Comparison of ENCODE assay signal across 25 cellular contexts in genomic region chr18:4544131-4544530, GRCh38.
DNase-seq lines count a peak whose midpoint lies in the region; FAIRE-seq and TF ChIP-seq lines count a peak whose summit lies in the region.
"Had no signal": no experiment of that assay in that cellular context is flagged by ENCODE, and none has a peak within 500 bp of the region (broad histone marks: within the 10 kb centered on the region; RNA-seq: fewer than 3 reads in every experiment).

No MANE protein-coding gene starts in this region.

- H3K23ac ChIP-seq in mesenchymal stem cell (ENCODE audit: low read length in 2 of 2): no peak overlapping the region

- no peak overlapping the region for H4K8ac ChIP-seq in mesenchymal stem cell (ENCODE audit: low read length)

- no peak overlapping the region for H3K9ac ChIP-seq in astrocyte (ENCODE audit: low read length)
- H3K9ac ChIP-seq in mesenchymal stem cell (ENCODE audit: low read length): no peak overlapping the region

- H2AK5ac ChIP-seq in mesenchymal stem cell (ENCODE audit: low read length, severe bottlenecking): no peak overlapping the region

- no peak overlapping the region for H4K91ac ChIP-seq in mesenchymal stem cell (ENCODE audit: low read length)

- no peaks in the 10 kb centered on the region for H3K79me1 ChIP-seq in mesenchymal stem cell (replicated peaks; ENCODE audit: low read length, poor library complexity, severe bottlenecking)

- H3K9me3 ChIP-seq in astrocyte (ENCODE audit: insufficient read depth, low read depth, low read length) (no peaks in the 10 kb centered on the region), mesenchymal stem cell (ENCODE audit: control insufficient read depth, low read length) (peaks cover 10% of the 10 kb centered on the region)
- H3K9me3 ChIP-seq: gastrocnemius medialis, uterus had no signal

- no peaks in the 10 kb centered on the region for H3K36me3 ChIP-seq in astrocyte (ENCODE audit: insufficient read depth, low read length)
- no peaks in the 10 kb centered on the region for H3K36me3 ChIP-seq in mesenchymal stem cell (ENCODE audit: control insufficient read depth in 1 of 2, insufficient read depth in 2 of 2, low read depth in 1 of 2, low read length in 2 of 2)
- H3K36me3 ChIP-seq: brain microvascular endothelial cell, esophagus muscularis mucosa, gastrocnemius medialis, uterus, WERI-Rb-1 had no signal

- WGBS in mesenchymal stem cell: 73% methylated on average over 4 of the region's 6 CpGs

- peaks cover 4% of the 10 kb centered on the region for H3K4me1 Mint-ChIP-seq in astrocyte (ENCODE audit: low read depth, unreplicated experiment)
- H3K4me1 Mint-ChIP-seq: activated CD4-positive, alpha-beta T cell treated with anti-CD3 and anti-CD28 coated beads, Interleukin-2, amount 10 ng/mL, durations not matched to agents 7 days and 5 days; CD4-positive, CD25-positive, alpha-beta regulatory T cell; immature natural killer cell had no signal

- H2BK12ac ChIP-seq in mesenchymal stem cell (ENCODE audit: low read length in 2 of 2): no peak overlapping the region

- H2AFZ ChIP-seq in astrocyte (ENCODE audit: low read depth, low read length) (no peak overlapping the region), mesenchymal stem cell (ENCODE audit: low read depth, low read length) (no peak overlapping the region)

- no peak overlapping the region for H3K18ac ChIP-seq in mesenchymal stem cell (ENCODE audit: low read depth in 1 of 2, low read length in 2 of 2)

- no peaks in the 10 kb centered on the region for H3K79me2 ChIP-seq in astrocyte (ENCODE audit: insufficient read depth, low read length)

- no peaks in the 10 kb centered on the region for H3K27me3 ChIP-seq in astrocyte (ENCODE audit: insufficient read depth, low read length)
- H3K27me3 ChIP-seq in mesenchymal stem cell (ENCODE audit: control insufficient read depth in 1 of 2, insufficient read depth in 1 of 2, low read length in 2 of 2): no peaks in the 10 kb centered on the region
- H3K27me3 ChIP-seq: brain microvascular endothelial cell, esophagus muscularis mucosa, gastrocnemius medialis, uterus had no signal

- no peak overlapping the region for H3K4me3 ChIP-seq in astrocyte (ENCODE audit: insufficient read depth, low read depth, low read length)
- H3K4me3 ChIP-seq in mesenchymal stem cell (ENCODE audit: insufficient read depth in 1 of 2, low read depth in 1 of 2, low read length in 2 of 2): no peak overlapping the region
- H3K4me3 ChIP-seq: esophagus muscularis mucosa, gastrocnemius medialis, uterus had no signal

- H2BK120ac ChIP-seq in mesenchymal stem cell (ENCODE audit: low read depth, low read length): no peak overlapping the region

- H2BK15ac ChIP-seq in mesenchymal stem cell (ENCODE audit: low read depth, poor library complexity, severe bottlenecking): no peak overlapping the region

- FAIRE-seq in astrocyte (lab: Jason Lieb, UNC): no peak
- FAIRE-seq: H54 had no signal

- H3K27ac Mint-ChIP-seq in astrocyte (ENCODE audit: unreplicated experiment): peak overlapping the region; percentile 87
- H3K27ac Mint-ChIP-seq: activated CD4-positive, alpha-beta T cell treated with anti-CD3 and anti-CD28 coated beads, Interleukin-2, amount 10 ng/mL, durations not matched to agents 7 days and 5 days; CD4-positive, CD25-positive, alpha-beta regulatory T cell; effector memory CD8-positive, alpha-beta T cell; immature natural killer cell had no signal

- H3K27ac ChIP-seq in astrocyte (ENCODE audit: low read depth, low read length) (no peak overlapping the region), mesenchymal stem cell (ENCODE audit: low read length, poor library complexity, severe bottlenecking) (no peak overlapping the region)
- H3K27ac ChIP-seq: brain microvascular endothelial cell, esophagus muscularis mucosa, gastrocnemius medialis, uterus, WERI-Rb-1 had no signal

- no peak overlapping the region for H2BK5ac ChIP-seq in mesenchymal stem cell (ENCODE audit: low read depth, low read length, poor library complexity, severe bottlenecking)

- H3K27me3 Mint-ChIP-seq in astrocyte (ENCODE audit: low read depth, unreplicated experiment): no peaks in the 10 kb centered on the region
- H3K27me3 Mint-ChIP-seq: activated CD4-positive, alpha-beta T cell treated with anti-CD3 and anti-CD28 coated beads, Interleukin-2, amount 10 ng/mL, durations not matched to agents 7 days and 5 days; CD4-positive, CD25-positive, alpha-beta regulatory T cell; effector memory CD8-positive, alpha-beta T cell had no signal

- H3K4me3 Mint-ChIP-seq in astrocyte (ENCODE audit: unreplicated experiment): no peak overlapping the region
- H3K4me3 Mint-ChIP-seq: activated CD4-positive, alpha-beta T cell treated with anti-CD3 and anti-CD28 coated beads, Interleukin-2, amount 10 ng/mL, durations not matched to agents 7 days and 5 days; CD4-positive, CD25-positive, alpha-beta regulatory T cell; effector memory CD8-positive, alpha-beta T cell; immature natural killer cell had no signal

- H3K14ac ChIP-seq in mesenchymal stem cell (ENCODE audit: low read length in 2 of 2): no peak overlapping the region

- no peak overlapping the region for H3K4ac ChIP-seq in mesenchymal stem cell (ENCODE audit: low read depth in 1 of 2, low read length in 2 of 2)

- H3K9me3 Mint-ChIP-seq in astrocyte (ENCODE audit: unreplicated experiment): no peaks in the 10 kb centered on the region

- no peaks in the 10 kb centered on the region for H3K4me1 ChIP-seq in astrocyte (ENCODE audit: insufficient read depth, low read length)
- no peaks in the 10 kb centered on the region for H3K4me1 ChIP-seq in mesenchymal stem cell (ENCODE audit: control insufficient read depth, insufficient read depth, low read depth, low read length)
- H3K4me1 ChIP-seq: esophagus muscularis mucosa, gastrocnemius medialis, uterus had no signal

- H3K4me2 ChIP-seq in astrocyte (ENCODE audit: low read length): no peak overlapping the region
- no peak overlapping the region for H3K4me2 ChIP-seq in mesenchymal stem cell (ENCODE audit: low read length, poor library complexity, severe bottlenecking)

- no peaks in the 10 kb centered on the region for H4K20me1 ChIP-seq in astrocyte (ENCODE audit: insufficient read depth, low read length)

- DNase-seq in H4 (ENCODE audit: low spot score) (peak; percentile 68), NCI-H69 (lab: John Stamatoyannopoulos, UW) (peak; percentile 48), astrocyte (ENCODE audit: low read depth) (no peak), non-pigmented ciliary epithelial cell (ENCODE audit: low read depth) (peak; percentile 2), NCI-H2171 (lab: John Stamatoyannopoulos, UW) (no peak), mesenchymal stem cell (no peak), DMS153 treated with DMSO at 0.1 percent for 48 hours (lab: John Stamatoyannopoulos, UW; ENCODE audit: unreplicated experiment) (no peak)
- DNase-seq: activated CD4-positive, alpha-beta T cell treated with anti-CD3 and anti-CD28 coated beads, Interleukin-2, amount 10 ng/mL, durations not matched to agents 7 days and 5 days; activated naive CD4-positive, alpha-beta T cell treated with Interleukin-2 at 50 U/mL for 16 hours; brain microvascular endothelial cell; CD4-positive, CD25-positive, alpha-beta regulatory T cell; effector memory CD8-positive, alpha-beta T cell; gastrocnemius medialis; immature natural killer cell; NCI-H1417; NCI-H2081 treated with DMSO at 0.1 percent for 48 hours; NCI-H446; SHP77; stimulated activated CD4-positive, alpha-beta T cell treated with anti-CD3 and anti-CD28 coated beads, Interleukin-15, amount 100 ng/mL, for 24 hours; stimulated activated naive CD4-positive, alpha-beta T cell treated with Interleukin-2 at 50 U/mL for 16 hours; T-helper 9 cell; uterus; WERI-Rb-1 had no signal

- H3K36me3 Mint-ChIP-seq in astrocyte (ENCODE audit: low read depth, unreplicated experiment): no peaks in the 10 kb centered on the region
- H3K36me3 Mint-ChIP-seq: CD4-positive, CD25-positive, alpha-beta regulatory T cell had no signal

- no peak for TF ChIP-seq CTCF in astrocyte (IDR thresholded peaks at IDR 0.05; ENCODE audit: insufficient read depth, low read depth, low read length)

Comparison
In these comparisons a context has a peak if more than half of its experiments do, and no peak if none do; other contexts are left out.
1. DNase-seq: peak in H4 (single experiment), NCI-H69 (single experiment) and non-pigmented ciliary epithelial cell (single experiment); none in astrocyte (single experiment), NCI-H2171 (single experiment), mesenchymal stem cell (single experiment) and DMS153 treated with DMSO at 0.1 percent for 48 hours (single experiment).